23 cellular contexts compared by ENCODE assay signal in genomic region chr1:230385173-230385480, GRCh38. TPM values are rescaled to one million over a fixed set of nuclear protein-coding genes. Genes with fewer than 3 reads are reported as not detected.
DNase-seq lines count a peak whose midpoint lies in the region; ATAC-seq and TF ChIP-seq lines count a peak whose summit lies in the region.
"Had no signal": no experiment of that assay in that cellular context is flagged by ENCODE, and none has a peak within 500 bp of the region (broad histone marks: within the 10 kb centered on the region; RNA-seq: fewer than 3 reads in every experiment).

No MANE protein-coding gene starts in this region.

- CTCF ChIA-PET in SK-N-SH (lab: Yijun Ruan, JAX) = interaction anchor here (1.2 to 1.8 kb wide), 2 partner anchors 10 to 39 kb away, joined by 3 to 4 read pairs; no protein-coding TSS in a partner anchor

- H3F3A ChIP-seq in neural progenitor cell (ENCODE audit: low read depth) (no peaks in the 10 kb centered on the region), SK-N-SH (replicated peaks; ENCODE audit: insufficient read depth) (no peaks in the 10 kb centered on the region)

- no peak overlapping the region for H3K4me3 ChIP-seq in neural progenitor cell
- H3K4me3 ChIP-seq in SK-N-SH (ENCODE audit: low read depth in 2 of 2, low read length in 1 of 2) = no peak overlapping the region
- H3K4me3 ChIP-seq: GM12878 had no signal

- no peaks in the 10 kb centered on the region for H3K79me2 ChIP-seq in neural progenitor cell (ENCODE audit: low read depth)
- H3K79me2 ChIP-seq in SK-N-SH (ENCODE audit: insufficient read depth) = no peaks in the 10 kb centered on the region

- H3K4me3 Mint-ChIP-seq in brain (peak overlapping the region in 3 of 5 experiments; percentile 9 to 40 (median 33)), neural progenitor cell (no peak overlapping the region)

- POLR2A ChIA-PET in SK-N-SH (lab: Yijun Ruan, JAX) = no interaction called here

- no peaks in the 10 kb centered on the region for H3K27me3 ChIP-seq in neural progenitor cell
- H3K27me3 ChIP-seq in SK-N-SH (ENCODE audit: insufficient read depth) = no peaks in the 10 kb centered on the region

- no peak overlapping the region for H2AFZ ChIP-seq in neural progenitor cell (replicated peaks)
- H2AFZ ChIP-seq in SK-N-SH (ENCODE audit: low read depth) = no peak overlapping the region

- H3K27ac ChIP-seq in neural progenitor cell (no peak overlapping the region), SK-N-SH (ENCODE audit: low read depth in 2 of 2, low read length in 1 of 2) (no peak overlapping the region)
- H3K27ac ChIP-seq: HL-60 had no signal

- ATAC-seq in GM19023 (IDR thresholded peaks at IDR 0.05; ENCODE audit: unreplicated experiment) (no peak), GM21619 (IDR thresholded peaks at IDR 0.05; ENCODE audit: unreplicated experiment) (no peak)
- ATAC-seq: GM12878, PC-3 had no signal

- no peaks in the 10 kb centered on the region for H3K9me2 ChIP-seq in SK-N-SH

- H3K27me3 Mint-ChIP-seq in brain = peaks cover 5% of the 10 kb centered on the region
- peaks cover 6% of the 10 kb centered on the region for H3K27me3 Mint-ChIP-seq in neural progenitor cell (ENCODE audit: insufficient read depth, low read depth)

- no peak for TF ChIP-seq RAD21 in SK-N-SH (IDR thresholded peaks at IDR 0.05; ENCODE audit: low read length)

- H3K4me1 Mint-ChIP-seq in brain = peaks cover 60% of the 10 kb centered on the region
- peaks cover 15% of the 10 kb centered on the region for H3K4me1 Mint-ChIP-seq in neural progenitor cell

- TF ChIP-seq EP300 in SK-N-SH (IDR thresholded peaks at IDR 0.05; ENCODE audit: borderline replicate concordance in 1 of 2, low read depth in 1 of 2, low read length in 1 of 2) = no peak

- WGBS in SK-N-SH (ENCODE audit: low lambda C conversion rate) = 53% methylated on average over 3 of the region's 3 CpGs

- H4K20me1 ChIP-seq in neural progenitor cell (ENCODE audit: low read depth) (no peaks in the 10 kb centered on the region), SK-N-SH (ENCODE audit: insufficient read depth) (no peaks in the 10 kb centered on the region)

- H3K4me1 ChIP-seq in neural progenitor cell (peaks cover 11% of the 10 kb centered on the region), SK-N-SH (ENCODE audit: control insufficient read depth in 1 of 2, insufficient read depth in 2 of 2, low read depth in 1 of 2, low read length in 1 of 2) (peaks cover 0 to 29% of the 10 kb centered on the region in 2 experiments; a peak in 2 of 4 replicates)

- H3K9me3 ChIP-seq in neural progenitor cell (ENCODE audit: low read depth) = no peaks in the 10 kb centered on the region
- no peaks in the 10 kb centered on the region for H3K9me3 ChIP-seq in SK-N-SH

- H3K9me3 Mint-ChIP-seq in brain = no peaks in the 10 kb centered on the region
- H3K9me3 Mint-ChIP-seq in neural progenitor cell = peaks cover 2% of the 10 kb centered on the region

- H3K36me3 Mint-ChIP-seq in brain (peaks cover 15% of the 10 kb centered on the region), neural progenitor cell (peaks cover 2% of the 10 kb centered on the region)

- TF ChIP-seq CTCF in brain (conservative IDR thresholded peaks at IDR 0.05) = no peak
- no peak for TF ChIP-seq CTCF in neural progenitor cell (IDR thresholded peaks at IDR 0.05)
- no peak for TF ChIP-seq CTCF in SK-N-SH (IDR thresholded peaks at IDR 0.05)

- DNase-seq in NCI-H2227 treated with DMSO at 0.1 percent for 48 hours (lab: John Stamatoyannopoulos, UW) = peak; percentile 88
- no peak for DNase-seq in NCI-H2227 (lab: John Stamatoyannopoulos, UW; ENCODE audit: unreplicated experiment)
- peak; percentile 27 for DNase-seq in NCI-H2171 (lab: John Stamatoyannopoulos, UW)
- no peak for DNase-seq in neural progenitor cell (ENCODE audit: low spot score)
- DNase-seq in SK-N-SH = no peak
- DNase-seq: 8988T; Calu3; DMS53; GDM1; H7; NCI-H1048; NCI-H1436 treated with DMSO at 0.1 percent for 48 hours; NCI-H2029; NCI-H748 treated with DMSO at 0.1 percent for 48 hours; NK-92 treated with Interleukin-12 subunit alpha and Interleukin-12 subunit beta, amount 100 ng/mL, for 24 hours; PC-3; T-helper 2 cell had no signal

- H3K4me2 ChIP-seq in neural progenitor cell (no peak overlapping the region), SK-N-SH (no peak overlapping the region)

- H3K36me3 ChIP-seq in neural progenitor cell (no peaks in the 10 kb centered on the region), SK-N-SH (replicated peaks in 1 of 2; ENCODE audit: control insufficient read depth in 1 of 2, insufficient read depth in 2 of 2, low read length in 1 of 2) (no peaks in the 10 kb centered on the region)

- H3K9ac ChIP-seq in neural progenitor cell (no peak overlapping the region), SK-N-SH (no peak overlapping the region)

- H3K27ac Mint-ChIP-seq in brain (peak overlapping the region in 4 of 5 experiments; percentile 72 to 92 (median 87)), neural progenitor cell (no peak overlapping the region)

TF ChIP-seq in SK-N-SH, 30 proteins besides CTCF, POLR2A, EP300 and RAD21:
- TF ChIP-seq JUND (IDR thresholded peaks at IDR 0.05) (no peak), TCF12 (IDR thresholded peaks at IDR 0.05) (no peak), RFX5 (IDR thresholded peaks at IDR 0.05; ENCODE audit: low read length) (no peak), NFIC (IDR thresholded peaks at IDR 0.05; ENCODE audit: borderline replicate concordance) (no peak), RXRA (IDR thresholded peaks at IDR 0.05; ENCODE audit: borderline replicate concordance, low read depth) (no peak), TAF1 (IDR thresholded peaks at IDR 0.05; ENCODE audit: borderline replicate concordance, low read depth, low read length) (no peak), GABPA (IDR thresholded peaks at IDR 0.05; ENCODE audit: low read depth) (no peak), FOSL2 (IDR thresholded peaks at IDR 0.05; ENCODE audit: borderline replicate concordance, low read depth) (no peak), REST (IDR thresholded peaks at IDR 0.05; ENCODE audit: low read depth, low read length) (no peak), FOXM1 (IDR thresholded peaks at IDR 0.05; ENCODE audit: low read depth) (no peak)

RNA-seq across cellular contexts. Expression of gene PGBD5, which starts 41.0 kb away (rescaled TPM):
- polyA plus RNA-seq in brain (ENCODE audit: insufficient read depth, low read depth, low replicate concordance) = 38.5 TPM
- 1.2 and 3.6 TPM in 2 replicates for total RNA-seq in neural progenitor cell (ENCODE audit: low replicate concordance)
- polyA plus RNA-seq in SK-N-SH (2012; rRNA removed) = 0.15 and 0.39 TPM in 2 replicates
- 0.13 and 0.47 TPM in 2 replicates for polyA plus RNA-seq in SK-N-SH (2012; cell fraction: cytosol; rRNA removed)
- 0.10 and 0.12 TPM in 2 replicates for polyA plus RNA-seq in SK-N-SH (2012; cell fraction: nucleus; rRNA removed)
- total RNA-seq: NCI-H460 had no signal
- polyA plus RNA-seq: GM12878 had no signal

Comparison
In these comparisons a context has a peak if more than half of its experiments do, and no peak if none do; other contexts are left out.
1. DNase-seq: peak in NCI-H2227 treated with DMSO at 0.1 percent for 48 hours (single experiment) and NCI-H2171 (single experiment); none in NCI-H2227 (single experiment), neural progenitor cell (single experiment) and SK-N-SH (single experiment).
2. RNA of gene PGBD5, which starts 41.0 kb away (polyA plus RNA-seq): 38.5 TPM in brain (single experiment); 0.10 to 0.47 TPM in SK-N-SH; every median in the first group is over 10 times any median in the second.